In genomic region chr2:80634590-80634989, GRCh38 we compare ENCODE assay signal across 9 cellular contexts.
"Had no signal": no experiment of that assay in that cellular context is flagged by ENCODE, and none has a peak within 500 bp of the region (broad histone marks: within the 10 kb centered on the region; RNA-seq: fewer than 3 reads in every experiment).

No MANE protein-coding gene starts in this region.

- H3K4me1 Mint-ChIP-seq: GM23338, H9 had no signal

- H3K27ac Mint-ChIP-seq: GM23338, H9 had no signal

- H3K9ac ChIP-seq: KMS-11 had no signal

- H3K4me3 ChIP-seq: GM23338 had no signal

- H3K9me3 Mint-ChIP-seq: GM23338, H9 had no signal

- H3K27ac ChIP-seq: KMS-11 had no signal

- FAIRE-seq: H1, H54, HTR-8/SVneo had no signal

- H3K4me2 ChIP-seq: GM23338, KMS-11 had no signal

- ATAC-seq: GM23338 had no signal

- DNase-seq: H9, HCEC 1CT, Karpas-422, KBM-7 had no signal

- H2AFZ ChIP-seq: GM23338 had no signal

- H3K4me3 Mint-ChIP-seq: GM23338, H9 had no signal
